Comparison of ENCODE assay signal across 22 cellular contexts in the genomic region with DNA sequence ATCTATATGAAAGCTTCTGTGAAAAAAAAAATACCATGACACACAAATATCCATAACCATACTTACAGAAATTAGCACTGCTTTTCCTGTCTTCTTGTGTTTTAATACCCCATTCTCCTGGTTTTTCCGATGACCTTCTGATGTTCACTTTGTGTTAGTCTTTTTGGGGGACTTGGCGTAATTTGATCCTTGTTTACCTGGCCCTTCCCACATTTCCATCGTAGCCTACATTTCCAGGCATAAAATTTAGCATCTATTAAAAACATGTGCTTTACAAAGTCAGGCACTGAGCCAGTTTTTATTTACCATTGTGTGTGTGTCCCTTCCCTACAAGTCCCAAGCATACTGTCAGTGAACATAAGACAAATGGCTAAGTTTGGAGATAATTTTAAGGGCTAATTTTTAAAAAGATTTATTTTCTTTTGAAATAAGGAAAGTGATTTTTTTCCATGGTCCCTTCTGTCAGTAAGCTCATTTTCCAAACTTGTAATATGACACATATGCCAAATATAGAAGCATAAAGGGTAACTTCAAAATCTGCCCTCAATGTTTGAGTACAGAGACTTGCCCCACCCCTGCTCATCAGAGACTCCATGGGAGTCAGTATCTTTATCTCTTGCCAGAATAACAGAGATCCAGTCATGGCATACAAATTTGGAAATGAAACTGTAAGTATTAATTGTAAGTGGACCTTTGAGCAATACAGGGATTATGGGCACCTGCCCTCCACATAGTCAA. TPM values are rescaled to one million over a fixed set of nuclear protein-coding genes. Genes with fewer than 3 reads are reported as not detected.
DNase-seq lines count a peak whose midpoint lies in the region; ATAC-seq and TF ChIP-seq lines count a peak whose summit lies in the region.
"Had no signal": no experiment of that assay in that cellular context is flagged by ENCODE, and none has a peak within 500 bp of the region (broad histone marks: within the 10 kb centered on the region; RNA-seq: fewer than 3 reads in every experiment).

No MANE protein-coding gene starts in this region.

- H2BK12ac ChIP-seq in mesenchymal stem cell (ENCODE audit: low read length in 2 of 2), result no peak overlapping the region

- no peak overlapping the region for H2BK15ac ChIP-seq in mesenchymal stem cell (ENCODE audit: low read depth, poor library complexity, severe bottlenecking)

- H3K79me1 ChIP-seq in mesenchymal stem cell (replicated peaks; ENCODE audit: low read length, poor library complexity, severe bottlenecking), result peaks cover 21% of the 10 kb centered on the region

- H3K27me3 ChIP-seq in mesenchymal stem cell (ENCODE audit: control insufficient read depth in 1 of 2, insufficient read depth in 1 of 2, low read length in 2 of 2), result no peaks in the 10 kb centered on the region
- H3K27me3 ChIP-seq: brain microvascular endothelial cell, gastrocnemius medialis, Peyer's patch, sigmoid colon, transverse colon had no signal

- H3K9me3 Mint-ChIP-seq in Calu3 (ENCODE audit: low read depth, unreplicated experiment), result peaks cover 8% of the 10 kb centered on the region
- H3K9me3 Mint-ChIP-seq in WTC11, result peaks cover 7% of the 10 kb centered on the region
- peaks cover 3% of the 10 kb centered on the region for H3K9me3 Mint-ChIP-seq in activated T-helper 17 cell treated with anti-CD3 and anti-CD28 coated beads, Interleukin-2, amount 50 U/mL, for 72 hours
- H3K9me3 Mint-ChIP-seq in stimulated activated naive CD8-positive, alpha-beta T cell treated with anti-CD3 and anti-CD28 coated beads, Interleukin-15, amount 100 ng/mL, for 72 hours, result peaks cover 0 to 5% of the 10 kb centered on the region in 2 donors

- H4K91ac ChIP-seq in mesenchymal stem cell (ENCODE audit: low read length), result no peak overlapping the region

- ATAC-seq in WTC11 (no peak), HG02571 (IDR thresholded peaks at IDR 0.05; ENCODE audit: unreplicated experiment) (no peak), GM18907 (IDR thresholded peaks at IDR 0.05; ENCODE audit: unreplicated experiment) (no peak)
- no peak for ATAC-seq in activated T-helper 17 cell treated with anti-CD3 and anti-CD28 coated beads, Interleukin-2, amount 50 U/mL, for 72 hours (replicated peaks)
- ATAC-seq in stimulated activated naive CD8-positive, alpha-beta T cell treated with anti-CD3 and anti-CD28 coated beads, Interleukin-15, amount 100 ng/mL, for 72 hours, result no peak
- ATAC-seq: activated naive CD8-positive, alpha-beta T cell treated with anti-CD3 and anti-CD28 coated beads, Interleukin-2, amount 50 U/mL, for 24 hours had no signal

- no peak overlapping the region for H3K4ac ChIP-seq in mesenchymal stem cell (ENCODE audit: low read depth in 1 of 2, low read length in 2 of 2)

- H3K36me3 ChIP-seq in HEK293 (ENCODE audit: control insufficient read depth in 2 of 2, insufficient read depth in 1 of 2, low read length in 2 of 2) (no peaks in the 10 kb centered on the region), mesenchymal stem cell (ENCODE audit: control insufficient read depth in 1 of 2, insufficient read depth in 2 of 2, low read depth in 1 of 2, low read length in 2 of 2) (peaks cover 0 to 6% of the 10 kb centered on the region in 2 experiments)
- H3K36me3 ChIP-seq: brain microvascular endothelial cell, gastrocnemius medialis, Peyer's patch, sigmoid colon, transverse colon had no signal

- H3K27me3 Mint-ChIP-seq in Calu3 (ENCODE audit: unreplicated experiment), result no peaks in the 10 kb centered on the region
- no peaks in the 10 kb centered on the region for H3K27me3 Mint-ChIP-seq in WTC11 (ENCODE audit: low read depth)
- H3K27me3 Mint-ChIP-seq in activated T-helper 17 cell treated with anti-CD3 and anti-CD28 coated beads, Interleukin-2, amount 50 U/mL, for 72 hours, result no peaks in the 10 kb centered on the region
- H3K27me3 Mint-ChIP-seq in stimulated activated naive CD8-positive, alpha-beta T cell treated with anti-CD3 and anti-CD28 coated beads, Interleukin-15, amount 100 ng/mL, for 72 hours, result no peaks in the 10 kb centered on the region
- H3K27me3 Mint-ChIP-seq: stimulated activated naive CD8-positive, alpha-beta T cell treated with anti-CD3 and anti-CD28 coated beads, Interleukin-15, Interleukin-2, amounts not matched to agents 100 ng/mL and 50 ng/mL, for 24 hours had no signal

- H3K4me3 Mint-ChIP-seq in Calu3 (ENCODE audit: low read depth, unreplicated experiment), result no peak overlapping the region
- no peak overlapping the region for H3K4me3 Mint-ChIP-seq in WTC11
- no peak overlapping the region for H3K4me3 Mint-ChIP-seq in activated T-helper 17 cell treated with anti-CD3 and anti-CD28 coated beads, Interleukin-2, amount 50 U/mL, for 72 hours
- no peak overlapping the region for H3K4me3 Mint-ChIP-seq in stimulated activated naive CD8-positive, alpha-beta T cell treated with anti-CD3 and anti-CD28 coated beads, Interleukin-15, amount 100 ng/mL, for 72 hours
- H3K4me3 Mint-ChIP-seq: activated naive CD8-positive, alpha-beta T cell treated with anti-CD3 and anti-CD28 coated beads, Interleukin-2, amount 50 U/mL, for 24 hours; stimulated activated naive CD8-positive, alpha-beta T cell treated with anti-CD3 and anti-CD28 coated beads, Interleukin-15, Interleukin-2, amounts not matched to agents 100 ng/mL and 50 ng/mL, for 24 hours had no signal

- H2AK5ac ChIP-seq in mesenchymal stem cell (ENCODE audit: low read length, severe bottlenecking), result no peak overlapping the region

- DNase-seq in Calu3, result no peak
- no peak for DNase-seq in WTC11 (ENCODE audit: low spot score)
- DNase-seq in mesenchymal stem cell, result no peak
- no peak for DNase-seq in stimulated activated naive CD8-positive, alpha-beta T cell treated with anti-CD3 and anti-CD28 coated beads, Interleukin-15, amount 100 ng/mL, for 72 hours
- DNase-seq: activated CD4-positive, CD25-positive, alpha-beta regulatory T cell treated with anti-CD3 and anti-CD28 coated beads, Interleukin-2, amount 50 U/mL, for 72 hours; activated gamma-delta T cell treated with Interleukin-2 at 50 U/mL for 16 hours; activated naive CD8-positive, alpha-beta T cell treated with anti-CD3 and anti-CD28 coated beads, Interleukin-2, amount 50 U/mL, for 24 hours; brain microvascular endothelial cell; effector CD4-positive, alpha-beta T cell; gastrocnemius medialis; hippocampal formation; NCI-H1930; Peyer's patch; posterior cingulate gyrus; sigmoid colon; transverse colon had no signal

- WGBS in mesenchymal stem cell, result 87% methylated on average over 3 of the region's 3 CpGs

- peaks cover 25% of the 10 kb centered on the region for H3K4me1 ChIP-seq in HEK293 (ENCODE audit: control insufficient read depth, insufficient read depth, low read length)
- H3K4me1 ChIP-seq in mesenchymal stem cell (ENCODE audit: control insufficient read depth, insufficient read depth, low read depth, low read length), result peaks cover 2% of the 10 kb centered on the region

- H3K9ac ChIP-seq in mesenchymal stem cell (ENCODE audit: low read length), result peak overlapping the region; percentile 39

- H3K23ac ChIP-seq in mesenchymal stem cell (ENCODE audit: low read length in 2 of 2), result no peak overlapping the region

- H2BK120ac ChIP-seq in mesenchymal stem cell (ENCODE audit: low read depth, low read length), result no peak overlapping the region

- no TSS peak for BruUV-seq in Calu3 (replicated peaks; lab: Mats Ljungman, UMichigan)

- H2AFZ ChIP-seq in mesenchymal stem cell (ENCODE audit: low read depth, low read length), result no peak overlapping the region

- H3K4me1 Mint-ChIP-seq in Calu3 (ENCODE audit: low read depth, unreplicated experiment), result peaks cover 71% of the 10 kb centered on the region
- peaks cover 36% of the 10 kb centered on the region for H3K4me1 Mint-ChIP-seq in WTC11
- no peaks in the 10 kb centered on the region for H3K4me1 Mint-ChIP-seq in activated T-helper 17 cell treated with anti-CD3 and anti-CD28 coated beads, Interleukin-2, amount 50 U/mL, for 72 hours
- H3K4me1 Mint-ChIP-seq in stimulated activated naive CD8-positive, alpha-beta T cell treated with anti-CD3 and anti-CD28 coated beads, Interleukin-15, amount 100 ng/mL, for 72 hours, result peaks cover 26% of the 10 kb centered on the region

- no peaks in the 10 kb centered on the region for H3K9me3 ChIP-seq in HEK293 (ENCODE audit: control insufficient read depth, insufficient read depth, low read depth, low read length)
- no peaks in the 10 kb centered on the region for H3K9me3 ChIP-seq in mesenchymal stem cell (ENCODE audit: control insufficient read depth, low read length)
- H3K9me3 ChIP-seq: gastrocnemius medialis, Peyer's patch, sigmoid colon, transverse colon had no signal

- H3K27ac Mint-ChIP-seq in Calu3 (ENCODE audit: unreplicated experiment), result peak overlapping the region; percentile 21
- 0 out of 2 replicates have a peak overlapping the region, but pooled peaks have one; percentile 3 for H3K27ac Mint-ChIP-seq in WTC11
- H3K27ac Mint-ChIP-seq in activated T-helper 17 cell treated with anti-CD3 and anti-CD28 coated beads, Interleukin-2, amount 50 U/mL, for 72 hours, result no peak overlapping the region
- H3K27ac Mint-ChIP-seq in stimulated activated naive CD8-positive, alpha-beta T cell treated with anti-CD3 and anti-CD28 coated beads, Interleukin-15, amount 100 ng/mL, for 72 hours, result no peak overlapping the region
- H3K27ac Mint-ChIP-seq: activated naive CD8-positive, alpha-beta T cell treated with anti-CD3 and anti-CD28 coated beads, Interleukin-2, amount 50 U/mL, for 24 hours; stimulated activated naive CD8-positive, alpha-beta T cell treated with anti-CD3 and anti-CD28 coated beads, Interleukin-15, Interleukin-2, amounts not matched to agents 100 ng/mL and 50 ng/mL, for 24 hours had no signal

- H3K4me3 ChIP-seq in HEK293 (ENCODE audit: low read depth, low read length) (no peak overlapping the region), mesenchymal stem cell (ENCODE audit: insufficient read depth in 1 of 2, low read depth in 1 of 2, low read length in 2 of 2) (no peak overlapping the region)
- H3K4me3 ChIP-seq: Peyer's patch, sigmoid colon, transverse colon had no signal

- no peak overlapping the region for H3K14ac ChIP-seq in mesenchymal stem cell (ENCODE audit: low read length in 2 of 2)

- TF ChIP-seq CTCF in Calu3 (IDR thresholded peaks at IDR 0.05; ENCODE audit: unreplicated experiment) (no peak), HEK293 (tag by site-specific recombination; IDR thresholded peaks at IDR 0.05) (no peak), WTC11 (IDR thresholded peaks at IDR 0.05) (no peak)

- POLR2A ChIA-PET in HEK293 (lab: Yijun Ruan, JAX) (no interaction called here), WTC11 (lab: Charles Lee) (no interaction called here)

- no peak overlapping the region for H4K8ac ChIP-seq in mesenchymal stem cell (ENCODE audit: low read length)

- CTCF ChIA-PET in Calu3 (lab: Charles Lee) (no interaction called here), HEK293 (lab: Yijun Ruan, JAX) (interaction anchor here (1.5 kb wide), 1 partner anchor 10 kb away, joined by 4 read pairs; no protein-coding TSS in a partner anchor), WTC11 (lab: Charles Lee) (no interaction called here)

- no peak overlapping the region for H3K18ac ChIP-seq in mesenchymal stem cell (ENCODE audit: low read depth in 1 of 2, low read length in 2 of 2)

- H3K36me3 Mint-ChIP-seq in Calu3 (ENCODE audit: insufficient read depth, unreplicated experiment), result peaks cover 18% of the 10 kb centered on the region
- peaks cover 6% of the 10 kb centered on the region for H3K36me3 Mint-ChIP-seq in WTC11
- H3K36me3 Mint-ChIP-seq in activated T-helper 17 cell treated with anti-CD3 and anti-CD28 coated beads, Interleukin-2, amount 50 U/mL, for 72 hours (ENCODE audit: low read depth), result no peaks in the 10 kb centered on the region

- H2BK5ac ChIP-seq in mesenchymal stem cell (ENCODE audit: low read depth, low read length, poor library complexity, severe bottlenecking), result no peak overlapping the region

- no peak overlapping the region for H3K4me2 ChIP-seq in mesenchymal stem cell (ENCODE audit: low read length, poor library complexity, severe bottlenecking)

- H3K27ac ChIP-seq in HEK293 (ENCODE audit: extremely low read depth, low read depth, low read length) (no peak overlapping the region), mesenchymal stem cell (ENCODE audit: low read length, poor library complexity, severe bottlenecking) (no peak overlapping the region)
- H3K27ac ChIP-seq: brain microvascular endothelial cell, C4-2B, Peyer's patch, sigmoid colon, transverse colon had no signal

- intact Hi-C loops in Calu3 (cut with micrococcal nuclease; ENCODE audit: unreplicated experiment), result loop anchor here (5.0 kb wide), 1 partner anchor 105 kb away; no protein-coding TSS in a partner anchor

RNA-seq across cellular contexts. Expression of a gene that starts 27.3 kb away (rescaled TPM):
- total RNA-seq in Calu3 (2022), result 135 and 145 TPM in 2 replicates
- total RNA-seq in WTC11 (2021), result 37.9 to 59.9 TPM (median 40.6 TPM) in 3 replicates
- polyA plus RNA-seq in mesenchymal stem cell (2013, experiment 1 of 2), result 28.8 TPM
- polyA plus RNA-seq in mesenchymal stem cell (2013, experiment 2 of 2), result 29.6 TPM
- 1 to 10 TPM; 7.7 to 9.9 TPM for total RNA-seq in activated T-helper 17 cell treated with anti-CD3 and anti-CD28 coated beads, Interleukin-2, amount 50 U/mL, for 72 hours

Comparison
In these comparisons a context has a peak if more than half of its experiments do, and no peak if none do; other contexts are left out.
1. H3K27ac Mint-ChIP-seq: peak in Calu3 (single experiment) and WTC11 (single experiment); none in activated T-helper 17 cell treated with anti-CD3 and anti-CD28 coated beads, Interleukin-2, amount 50 U/mL, for 72 hours (single experiment) and stimulated activated naive CD8-positive, alpha-beta T cell treated with anti-CD3 and anti-CD28 coated beads, Interleukin-15, amount 100 ng/mL, for 72 hours (0 of 2).